ENCODE assay signal across 1 cellular context in the genomic region with DNA sequence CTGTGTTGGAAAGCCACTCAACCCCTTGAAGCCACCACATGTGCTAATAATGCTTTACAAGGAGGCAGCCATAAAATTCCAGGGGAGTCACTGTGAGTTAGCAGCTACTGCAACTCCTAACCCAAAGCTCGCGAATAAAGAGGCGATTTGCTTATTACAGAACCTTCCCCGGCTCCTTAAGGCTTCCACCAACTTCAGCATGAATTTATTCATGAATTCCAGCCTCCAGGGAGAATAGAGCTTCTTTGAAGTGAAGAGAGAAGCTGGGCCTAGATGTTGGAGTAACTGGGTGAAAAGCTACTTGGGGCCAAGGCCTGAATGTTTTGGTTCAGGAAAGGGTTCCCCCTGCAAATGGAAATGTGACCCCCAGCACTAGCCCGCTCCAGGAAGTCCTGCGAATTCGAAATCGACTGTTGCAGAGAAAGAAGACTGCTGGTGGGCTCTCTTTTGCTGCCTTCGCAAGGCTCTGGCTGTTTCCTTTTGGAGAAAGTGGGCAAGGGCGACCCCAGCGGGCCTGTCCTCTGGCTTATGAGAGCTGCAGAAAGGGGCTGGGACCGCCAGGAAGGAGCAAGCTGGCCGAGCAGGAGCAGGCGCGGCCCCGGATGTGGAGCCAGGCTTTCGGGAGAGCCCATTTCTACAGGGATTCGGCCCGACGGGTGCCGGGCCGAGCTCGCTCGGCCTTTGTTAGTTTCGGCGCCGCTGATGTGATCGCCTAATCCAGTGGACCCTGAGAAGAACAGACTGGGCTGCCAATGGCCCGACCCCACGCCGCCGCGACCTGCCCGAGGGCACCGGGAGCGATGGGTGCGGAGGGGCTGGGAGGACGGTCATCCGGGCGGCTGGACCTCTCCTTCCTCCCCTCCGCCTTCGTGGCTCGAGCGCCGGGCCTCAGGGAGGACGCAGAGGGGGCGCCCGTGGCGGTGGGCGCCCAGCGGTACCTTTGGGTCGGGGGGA.
TF ChIP-seq lines count a peak whose summit lies in the region.

No MANE protein-coding gene starts in this region.

TF ChIP-seq in HepG2, 621 proteins besides CTCF, POLR2A, EP300 and RAD21 (continued from another document and continues in another):
- TF ChIP-seq, protein P1, sequence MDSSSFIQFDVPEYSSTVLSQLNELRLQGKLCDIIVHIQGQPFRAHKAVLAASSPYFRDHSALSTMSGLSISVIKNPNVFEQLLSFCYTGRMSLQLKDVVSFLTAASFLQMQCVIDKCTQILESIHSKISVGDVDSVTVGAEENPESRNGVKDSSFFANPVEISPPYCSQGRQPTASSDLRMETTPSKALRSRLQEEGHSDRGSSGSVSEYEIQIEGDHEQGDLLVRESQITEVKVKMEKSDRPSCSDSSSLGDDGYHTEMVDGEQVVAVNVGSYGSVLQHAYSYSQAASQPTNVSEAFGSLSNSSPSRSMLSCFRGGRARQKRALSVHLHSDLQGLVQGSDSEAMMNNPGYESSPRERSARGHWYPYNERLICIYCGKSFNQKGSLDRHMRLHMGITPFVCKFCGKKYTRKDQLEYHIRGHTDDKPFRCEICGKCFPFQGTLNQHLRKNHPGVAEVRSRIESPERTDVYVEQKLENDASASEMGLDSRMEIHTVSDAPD (CRISPR knock-in tag; IDR thresholded peaks at IDR 0.05): 0 out of 2 replicates have a peak, but pooled peaks have one; percentile 28
- TF ChIP-seq ZNF326 (CRISPR knock-in tag; IDR thresholded peaks at IDR 0.05; ENCODE audit: borderline replicate concordance) (no peak), GABPB1 (CRISPR knock-in tag; IDR thresholded peaks at IDR 0.05) (0 out of 2 replicates have a peak, but pooled peaks have one; percentile 36), ZNF383 (CRISPR knock-in tag; IDR thresholded peaks at IDR 0.05; ENCODE audit: borderline replicate concordance) (no peak), ZNF652 (CRISPR knock-in tag; IDR thresholded peaks at IDR 0.05; ENCODE audit: borderline replicate concordance, low read depth) (no peak), CENPBD1 (CRISPR knock-in tag; IDR thresholded peaks at IDR 0.05; ENCODE audit: borderline replicate concordance, low read depth) (no peak), ZNF337 (CRISPR knock-in tag; IDR thresholded peaks at IDR 0.05; ENCODE audit: borderline replicate concordance, low read depth) (peak; percentile 20; the same call in 1 of the 2 replicates), ZFP37 (CRISPR knock-in tag; IDR thresholded peaks at IDR 0.05; ENCODE audit: borderline replicate concordance) (no peak), ZFP36L1 (CRISPR knock-in tag; IDR thresholded peaks at IDR 0.05) (0 out of 2 replicates have a peak, but pooled peaks have one; percentile 25), ZNF839 (CRISPR knock-in tag; IDR thresholded peaks at IDR 0.05; ENCODE audit: borderline replicate concordance) (no peak), EEA1 (CRISPR knock-in tag; IDR thresholded peaks at IDR 0.05; ENCODE audit: borderline replicate concordance) (0 out of 2 replicates have a peak, but pooled peaks have one; percentile 42), JUN (CRISPR knock-in tag; IDR thresholded peaks at IDR 0.05) (no peak; the same call in 1 of the 2 replicates), ZKSCAN8 (CRISPR knock-in tag; IDR thresholded peaks at IDR 0.05; ENCODE audit: borderline replicate concordance) (no peak), NR2F2 (IDR thresholded peaks at IDR 0.05; ENCODE audit: borderline replicate concordance, low read depth) (no peak), ZC3H13 (CRISPR knock-in tag; IDR thresholded peaks at IDR 0.05) (0 out of 2 replicates have a peak, but pooled peaks have one; percentile 48), ZFP41 (CRISPR knock-in tag; IDR thresholded peaks at IDR 0.05; ENCODE audit: borderline replicate concordance) (no peak), ZNF589 (CRISPR knock-in tag; conservative IDR thresholded peaks at IDR 0.05) (no peak), HNF1B (CRISPR knock-in tag; IDR thresholded peaks at IDR 0.05) (no peak; the same call in 1 of the 2 replicates), ATM (IDR thresholded peaks at IDR 0.05; ENCODE audit: borderline replicate concordance) (no peak), PRPF4 (IDR thresholded peaks at IDR 0.05; ENCODE audit: low read depth, low read length, poor library complexity, severe bottlenecking) (no peak), HNRNPUL1 (IDR thresholded peaks at IDR 0.05; ENCODE audit: low read depth, low read length) (no peak), ZNF256 (CRISPR knock-in tag; conservative IDR thresholded peaks at IDR 0.05) (no peak), KLF16 (CRISPR knock-in tag; IDR thresholded peaks at IDR 0.05) (no peak), THAP9 (CRISPR knock-in tag; IDR thresholded peaks at IDR 0.05; ENCODE audit: borderline replicate concordance) (peak; percentile 9; the same call in 1 of the 2 replicates), ZNF484 (CRISPR knock-in tag; IDR thresholded peaks at IDR 0.05; ENCODE audit: borderline replicate concordance, low read depth) (no peak), NCOA5 (CRISPR knock-in tag; IDR thresholded peaks at IDR 0.05) (no peak), ZNF432 (CRISPR knock-in tag; IDR thresholded peaks at IDR 0.05; ENCODE audit: borderline replicate concordance) (no peak), ZNF496 (CRISPR knock-in tag; IDR thresholded peaks at IDR 0.05; ENCODE audit: insufficient replicate concordance) (no peak), ZNF616 (CRISPR knock-in tag; IDR thresholded peaks at IDR 0.05; ENCODE audit: low read depth) (no peak), ZNF253 (CRISPR knock-in tag; IDR thresholded peaks at IDR 0.05; ENCODE audit: borderline replicate concordance) (peak; percentile 20; the same call in 1 of the 2 replicates), CREBL2 (CRISPR knock-in tag; IDR thresholded peaks at IDR 0.05; ENCODE audit: borderline replicate concordance) (0 out of 2 replicates have a peak, but pooled peaks have one; percentile 13), PAWR (CRISPR knock-in tag; IDR thresholded peaks at IDR 0.05; ENCODE audit: borderline replicate concordance) (no peak)
- TF ChIP-seq, protein P2, sequence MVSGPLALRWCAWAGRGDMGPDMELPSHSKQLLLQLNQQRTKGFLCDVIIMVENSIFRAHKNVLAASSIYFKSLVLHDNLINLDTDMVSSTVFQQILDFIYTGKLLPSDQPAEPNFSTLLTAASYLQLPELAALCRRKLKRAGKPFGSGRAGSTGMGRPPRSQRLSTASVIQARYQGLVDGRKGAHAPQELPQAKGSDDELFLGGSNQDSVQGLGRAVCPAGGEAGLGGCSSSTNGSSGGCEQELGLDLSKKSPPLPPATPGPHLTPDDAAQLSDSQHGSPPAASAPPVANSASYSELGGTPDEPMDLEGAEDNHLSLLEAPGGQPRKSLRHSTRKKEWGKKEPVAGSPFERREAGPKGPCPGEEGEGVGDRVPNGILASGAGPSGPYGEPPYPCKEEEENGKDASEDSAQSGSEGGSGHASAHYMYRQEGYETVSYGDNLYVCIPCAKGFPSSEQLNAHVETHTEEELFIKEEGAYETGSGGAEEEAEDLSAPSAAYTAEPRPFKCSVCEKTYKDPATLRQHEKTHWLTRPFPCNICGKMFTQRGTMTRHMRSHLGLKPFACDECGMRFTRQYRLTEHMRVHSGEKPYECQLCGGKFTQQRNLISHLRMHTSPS (CRISPR knock-in tag; IDR thresholded peaks at IDR 0.05; ENCODE audit: low read depth): no peak
- TF ChIP-seq, protein P3, sequence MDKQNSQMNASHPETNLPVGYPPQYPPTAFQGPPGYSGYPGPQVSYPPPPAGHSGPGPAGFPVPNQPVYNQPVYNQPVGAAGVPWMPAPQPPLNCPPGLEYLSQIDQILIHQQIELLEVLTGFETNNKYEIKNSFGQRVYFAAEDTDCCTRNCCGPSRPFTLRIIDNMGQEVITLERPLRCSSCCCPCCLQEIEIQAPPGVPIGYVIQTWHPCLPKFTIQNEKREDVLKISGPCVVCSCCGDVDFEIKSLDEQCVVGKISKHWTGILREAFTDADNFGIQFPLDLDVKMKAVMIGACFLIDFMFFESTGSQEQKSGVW (CRISPR knock-in tag; IDR thresholded peaks at IDR 0.05; ENCODE audit: borderline replicate concordance): no peak
- TF ChIP-seq, protein P4, sequence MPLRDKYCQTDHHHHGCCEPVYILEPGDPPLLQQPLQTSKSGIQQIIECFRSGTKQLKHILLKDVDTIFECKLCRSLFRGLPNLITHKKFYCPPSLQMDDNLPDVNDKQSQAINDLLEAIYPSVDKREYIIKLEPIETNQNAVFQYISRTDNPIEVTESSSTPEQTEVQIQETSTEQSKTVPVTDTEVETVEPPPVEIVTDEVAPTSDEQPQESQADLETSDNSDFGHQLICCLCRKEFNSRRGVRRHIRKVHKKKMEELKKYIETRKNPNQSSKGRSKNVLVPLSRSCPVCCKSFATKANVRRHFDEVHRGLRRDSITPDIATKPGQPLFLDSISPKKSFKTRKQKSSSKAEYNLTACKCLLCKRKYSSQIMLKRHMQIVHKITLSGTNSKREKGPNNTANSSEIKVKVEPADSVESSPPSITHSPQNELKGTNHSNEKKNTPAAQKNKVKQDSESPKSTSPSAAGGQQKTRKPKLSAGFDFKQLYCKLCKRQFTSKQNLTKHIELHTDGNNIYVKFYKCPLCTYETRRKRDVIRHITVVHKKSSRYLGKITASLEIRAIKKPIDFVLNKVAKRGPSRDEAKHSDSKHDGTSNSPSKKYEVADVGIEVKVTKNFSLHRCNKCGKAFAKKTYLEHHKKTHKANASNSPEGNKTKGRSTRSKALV (CRISPR knock-in tag; IDR thresholded peaks at IDR 0.05): no peak
- TF ChIP-seq, protein P5, sequence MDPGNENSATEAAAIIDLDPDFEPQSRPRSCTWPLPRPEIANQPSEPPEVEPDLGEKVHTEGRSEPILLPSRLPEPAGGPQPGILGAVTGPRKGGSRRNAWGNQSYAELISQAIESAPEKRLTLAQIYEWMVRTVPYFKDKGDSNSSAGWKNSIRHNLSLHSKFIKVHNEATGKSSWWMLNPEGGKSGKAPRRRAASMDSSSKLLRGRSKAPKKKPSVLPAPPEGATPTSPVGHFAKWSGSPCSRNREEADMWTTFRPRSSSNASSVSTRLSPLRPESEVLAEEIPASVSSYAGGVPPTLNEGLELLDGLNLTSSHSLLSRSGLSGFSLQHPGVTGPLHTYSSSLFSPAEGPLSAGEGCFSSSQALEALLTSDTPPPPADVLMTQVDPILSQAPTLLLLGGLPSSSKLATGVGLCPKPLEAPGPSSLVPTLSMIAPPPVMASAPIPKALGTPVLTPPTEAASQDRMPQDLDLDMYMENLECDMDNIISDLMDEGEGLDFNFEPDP (CRISPR knock-in tag; conservative IDR thresholded peaks at IDR 0.05): no peak
- TF ChIP-seq, protein P6, sequence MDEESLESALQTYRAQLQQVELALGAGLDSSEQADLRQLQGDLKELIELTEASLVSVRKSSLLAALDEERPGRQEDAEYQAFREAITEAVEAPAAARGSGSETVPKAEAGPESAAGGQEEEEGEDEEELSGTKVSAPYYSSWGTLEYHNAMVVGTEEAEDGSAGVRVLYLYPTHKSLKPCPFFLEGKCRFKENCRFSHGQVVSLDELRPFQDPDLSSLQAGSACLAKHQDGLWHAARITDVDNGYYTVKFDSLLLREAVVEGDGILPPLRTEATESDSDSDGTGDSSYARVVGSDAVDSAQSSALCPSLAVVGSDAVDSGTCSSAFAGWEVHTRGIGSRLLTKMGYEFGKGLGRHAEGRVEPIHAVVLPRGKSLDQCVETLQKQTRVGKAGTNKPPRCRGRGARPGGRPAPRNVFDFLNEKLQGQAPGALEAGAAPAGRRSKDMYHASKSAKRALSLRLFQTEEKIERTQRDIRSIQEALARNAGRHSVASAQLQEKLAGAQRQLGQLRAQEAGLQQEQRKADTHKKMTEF (CRISPR knock-in tag; IDR thresholded peaks at IDR 0.05): no peak
- TF ChIP-seq, protein P7, sequence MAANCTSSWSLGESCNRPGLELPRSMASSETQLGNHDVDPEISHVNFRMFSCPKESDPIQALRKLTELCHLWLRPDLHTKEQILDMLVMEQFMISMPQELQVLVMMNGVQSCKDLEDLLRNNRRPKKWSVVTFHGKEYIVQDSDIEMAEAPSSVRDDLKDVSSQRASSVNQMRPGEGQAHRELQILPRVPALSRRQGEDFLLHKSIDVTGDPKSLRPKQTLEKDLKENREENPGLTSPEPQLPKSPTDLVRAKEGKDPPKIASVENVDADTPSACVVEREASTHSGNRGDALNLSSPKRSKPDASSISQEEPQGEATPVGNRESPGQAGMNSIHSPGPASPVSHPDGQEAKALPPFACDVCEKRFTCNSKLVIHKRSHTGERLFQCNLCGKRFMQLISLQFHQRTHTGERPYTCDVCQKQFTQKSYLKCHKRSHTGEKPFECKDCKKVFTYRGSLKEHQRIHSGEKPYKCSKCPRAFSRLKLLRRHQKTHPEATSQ (CRISPR knock-in tag; IDR thresholded peaks at IDR 0.05; ENCODE audit: borderline replicate concordance): no peak
- TF ChIP-seq, protein P8, sequence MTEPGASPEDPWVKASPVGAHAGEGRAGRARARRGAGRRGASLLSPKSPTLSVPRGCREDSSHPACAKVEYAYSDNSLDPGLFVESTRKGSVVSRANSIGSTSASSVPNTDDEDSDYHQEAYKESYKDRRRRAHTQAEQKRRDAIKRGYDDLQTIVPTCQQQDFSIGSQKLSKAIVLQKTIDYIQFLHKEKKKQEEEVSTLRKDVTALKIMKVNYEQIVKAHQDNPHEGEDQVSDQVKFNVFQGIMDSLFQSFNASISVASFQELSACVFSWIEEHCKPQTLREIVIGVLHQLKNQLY (CRISPR knock-in tag; IDR thresholded peaks at IDR 0.05): no peak
